Comparison of ENCODE assay signal across 1 cellular context in the genomic region with DNA sequence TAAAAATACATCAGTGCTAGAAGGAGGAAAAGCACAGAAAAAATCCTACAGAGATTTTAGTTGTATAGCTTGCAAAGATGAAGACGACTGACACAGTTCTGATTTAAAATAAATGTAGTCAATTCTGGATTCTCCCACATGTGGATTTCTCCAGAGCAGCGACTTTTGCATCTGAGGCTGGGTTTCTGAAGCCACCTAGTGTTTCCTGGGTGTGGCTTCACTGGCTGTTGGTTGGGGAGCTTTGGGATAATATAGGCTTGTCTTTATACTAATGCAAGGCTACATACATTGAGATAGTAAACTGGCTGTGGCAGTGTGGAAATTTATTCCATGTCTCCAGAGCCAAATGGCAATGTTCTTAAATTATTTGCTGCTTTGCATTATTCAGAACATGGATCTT.
TF ChIP-seq lines count a peak whose summit lies in the region.

No MANE protein-coding gene starts in this region.

TF ChIP-seq in H1, 55 proteins besides CTCF, POLR2A, EP300 and RAD21:
- no peak for TF ChIP-seq CHD1 (IDR thresholded peaks at IDR 0.05; ENCODE audit: low read depth, low read length)
- TF ChIP-seq, protein P1, sequence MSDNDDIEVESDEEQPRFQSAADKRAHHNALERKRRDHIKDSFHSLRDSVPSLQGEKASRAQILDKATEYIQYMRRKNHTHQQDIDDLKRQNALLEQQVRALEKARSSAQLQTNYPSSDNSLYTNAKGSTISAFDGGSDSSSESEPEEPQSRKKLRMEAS (IDR thresholded peaks at IDR 0.05) = no peak
- no peak for TF ChIP-seq JUN (IDR thresholded peaks at IDR 0.05; ENCODE audit: low read depth, low read length)
- no peak for TF ChIP-seq KDM1A (IDR thresholded peaks at IDR 0.05; ENCODE audit: borderline replicate concordance, low read length)
- no peak for TF ChIP-seq SAP30 (IDR thresholded peaks at IDR 0.05; ENCODE audit: insufficient read depth, insufficient replicate concordance, low read length)
- TF ChIP-seq YY1 (IDR thresholded peaks at IDR 0.05; ENCODE audit: low read depth, low read length) = no peak
